In the genomic region with DNA sequence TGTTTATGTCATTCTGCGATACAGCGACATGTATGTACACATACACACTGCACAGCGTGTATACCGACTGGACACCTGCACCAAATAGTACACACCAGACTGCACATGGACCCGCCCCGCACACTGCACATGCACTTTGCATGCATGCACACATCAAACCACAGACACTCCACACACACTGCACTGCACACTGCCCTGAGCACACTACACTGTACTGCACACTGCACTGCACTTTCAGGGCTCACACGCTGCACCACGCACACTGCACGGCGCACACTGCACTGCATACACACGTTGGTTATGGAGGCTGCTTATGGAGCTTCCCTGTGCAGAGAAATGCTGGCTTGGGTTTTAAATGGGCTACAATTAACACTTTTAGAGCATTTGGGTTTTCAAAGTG, we compare ENCODE assay signal across 11 cellular contexts. TPM values are rescaled to one million over a fixed set of nuclear protein-coding genes. Genes with fewer than 3 reads are reported as not detected.
A peak's percentile ranks its signal among the peaks of the same experiment; 100 is the strongest.
DNase-seq lines count a peak whose midpoint lies in the region; ATAC-seq, FAIRE-seq and TF ChIP-seq lines count a peak whose summit lies in the region.
"Had no signal": no experiment of that assay in that cellular context is flagged by ENCODE, and none has a peak within 500 bp of the region (broad histone marks: within the 10 kb centered on the region; RNA-seq: fewer than 3 reads in every experiment).

No MANE protein-coding gene starts in this region.

- no peak overlapping the region for H3K18ac ChIP-seq in H1 (ENCODE audit: extremely low read depth, low read length)

- no peak for ATAC-seq in GM18909 (IDR thresholded peaks at IDR 0.05; ENCODE audit: poor library complexity, unreplicated experiment)

- H4K8ac ChIP-seq in H1 (ENCODE audit: extremely low read depth, insufficient read depth, low read length), result peak overlapping the region; percentile 71; the same call in 1 of the 2 replicates

- peaks cover 2% of the 10 kb centered on the region for H3K9me3 Mint-ChIP-seq in neural progenitor cell

- no peak for TF ChIP-seq RAD21 in H1 (IDR thresholded peaks at IDR 0.05 in 1 of 2, conservative IDR thresholded peaks at IDR 0.05 in 1 of 2; ENCODE audit: low read depth in 2 of 2, low read length in 2 of 2)

- H3K36me3 Mint-ChIP-seq in neural progenitor cell, result no peaks in the 10 kb centered on the region

- H3K56ac ChIP-seq in H1 (replicated peaks; ENCODE audit: insufficient read length, low read depth, low read length), result no peak overlapping the region

- no peak for TF ChIP-seq EP300 in H1 (IDR thresholded peaks at IDR 0.05; ENCODE audit: borderline replicate concordance in 1 of 2, low read depth in 2 of 2, low read length in 2 of 2)

- H4K20me1 ChIP-seq in BLaER1 treated with 17β-estradiol and CSF1 and Interleukin-3, amounts not matched to agents 10 nM and 100 nM, result peaks cover 0 to 56% (median 44%) of the 10 kb centered on the region in 11 experiments; a peak in 18 of 22 replicates
- no peaks in the 10 kb centered on the region for H4K20me1 ChIP-seq in Karpas-422 (ENCODE audit: insufficient read depth, low read depth, low read length)
- H4K20me1 ChIP-seq in H1 (replicated peaks in 1 of 2; ENCODE audit: control insufficient read depth in 1 of 2, insufficient read depth in 2 of 2, low read length in 2 of 2), result peaks cover 3 to 4% of the 10 kb centered on the region in 2 experiments
- H4K20me1 ChIP-seq in neural progenitor cell (ENCODE audit: low read depth), result peaks cover 9% of the 10 kb centered on the region

- 91% methylated on average over 11 of the region's 11 CpGs; no CpG with 5 or more reads in 1 of the 2 experiments for WGBS in H1 (ENCODE audit: extremely low coverage in 1 of 2, insufficient coverage in 1 of 2, insufficient read length in 1 of 2, insufficient replicate concordance in 2 of 2, low coverage in 1 of 2, low lambda C conversion rate in 2 of 2, missing lambda C conversion rate in 1 of 2), 2 experiments

- H3K23me2 ChIP-seq in H1 (ENCODE audit: low read depth, low read length), result peaks cover 22% of the 10 kb centered on the region

- H2BK5ac ChIP-seq in H1 (ENCODE audit: low read depth, low read length), result peak overlapping the region; percentile 63; the same call in 1 of the 2 replicates

- peak overlapping the region; percentile 24 for H2BK120ac ChIP-seq in H1 (replicated peaks; ENCODE audit: low read depth, low read length)

- peak; percentile 65 for DNase-seq in Karpas-422
- DNase-seq in H1 (ENCODE audit: low read depth in 1 of 2, low spot score in 2 of 2), result no peak
- no peak for DNase-seq in neural progenitor cell (ENCODE audit: low spot score)
- no peak for DNase-seq in cerebellar cortex (ENCODE audit: low spot score)
- no peak for DNase-seq in cerebellar nuclear complex (lab: John Stamatoyannopoulos, UW)
- no peak for DNase-seq in COLO829 (ENCODE audit: low spot score)
- DNase-seq: activated naive CD4-positive, alpha-beta T cell; DMS 273 treated with DMSO at 0.1 percent for 48 hours; NCI-H748 treated with DMSO at 0.1 percent for 48 hours had no signal

- peaks cover 39% of the 10 kb centered on the region for H3K27me3 Mint-ChIP-seq in neural progenitor cell (ENCODE audit: insufficient read depth, low read depth)

- H3K4me1 Mint-ChIP-seq in neural progenitor cell, result peaks cover 53% of the 10 kb centered on the region

- no peak overlapping the region for H3K27ac ChIP-seq in BLaER1 treated with 17β-estradiol and CSF1 and Interleukin-3, amounts not matched to agents 10 nM and 100 nM
- H3K27ac ChIP-seq in Karpas-422 (ENCODE audit: low read length) (no peak overlapping the region), H1 (ENCODE audit: low read depth, low read length) (no peak overlapping the region), neural progenitor cell (no peak overlapping the region)

- H3K9me2 ChIP-seq in Karpas-422 (replicated peaks; ENCODE audit: insufficient read depth, low read length), result no peaks in the 10 kb centered on the region

- peaks cover 5% of the 10 kb centered on the region for H3K79me1 ChIP-seq in H1 (ENCODE audit: low read depth, low read length)

- peaks cover 79 to 89% (median 84%) of the 10 kb centered on the region in 10 experiments for H3K4me1 ChIP-seq in BLaER1 treated with 17β-estradiol and CSF1 and Interleukin-3, amounts not matched to agents 10 nM and 100 nM
- H3K4me1 ChIP-seq in Karpas-422 (ENCODE audit: low read length), result peaks cover 99% of the 10 kb centered on the region
- peaks cover 3 to 47% (median 32%) of the 10 kb centered on the region in 4 experiments for H3K4me1 ChIP-seq in H1 (replicated peaks in 1 of 4; ENCODE audit: control insufficient read depth in 3 of 4, insufficient read depth in 4 of 4, low read length in 3 of 4)
- peaks cover 58% of the 10 kb centered on the region for H3K4me1 ChIP-seq in neural progenitor cell

- H2BK20ac ChIP-seq in H1 (ENCODE audit: low read length), result peak overlapping the region; percentile 87; the same call in 1 of the 2 replicates

- no peak overlapping the region for H3K4me3 ChIP-seq in BLaER1 treated with 17β-estradiol and CSF1 and Interleukin-3, amounts not matched to agents 10 nM and 100 nM
- H3K4me3 ChIP-seq in Karpas-422 (ENCODE audit: low read length) (no peak overlapping the region), H1 (ENCODE audit: extremely low read depth in 1 of 4, insufficient read depth in 2 of 4, low read depth in 3 of 4, low read length in 4 of 4) (peak overlapping the region in 2 of 4 experiments; percentile 60 to 62; a peak in 4 of 8 replicates), neural progenitor cell (peak overlapping the region; percentile 37)

- TF ChIP-seq CTCF in H1 (IDR thresholded peaks at IDR 0.05; ENCODE audit: control extremely low read depth in 1 of 3, insufficient read depth in 1 of 3, low read depth in 1 of 3, low read length in 3 of 3) (no peak), neural progenitor cell (IDR thresholded peaks at IDR 0.05) (no peak)

- H2BK15ac ChIP-seq in H1 (ENCODE audit: low read length), result peak overlapping the region; percentile 99

- TF ChIP-seq POLR2A in H1 (IDR thresholded peaks at IDR 0.05; ENCODE audit: control extremely low read depth in 1 of 2, low read depth in 2 of 2, low read length in 2 of 2), result no peak

- no peak overlapping the region for H2AFZ ChIP-seq in Karpas-422 (ENCODE audit: low read length)
- H2AFZ ChIP-seq in H1 (ENCODE audit: low read length), result no peak overlapping the region
- no peak overlapping the region for H2AFZ ChIP-seq in neural progenitor cell (replicated peaks)

- POLR2A ChIA-PET in H1 (lab: Charles Lee; ENCODE audit: partially characterized antibody), result interaction anchor here (0.8 to 1.7 kb wide), 3 partner anchors 16 to 50 kb away, joined by 3 to 6 read pairs (median 3); no protein-coding TSS in a partner anchor

- H2BK12ac ChIP-seq in H1 (ENCODE audit: low read depth, low read length), result peak overlapping the region; percentile 97

- peak overlapping the region; percentile 83 for H4K91ac ChIP-seq in H1 (replicated peaks; ENCODE audit: insufficient read length, low read length)

- no peak overlapping the region for H3K27ac Mint-ChIP-seq in neural progenitor cell

- H2AK5ac ChIP-seq in H1 (ENCODE audit: low read depth, low read length), result peak overlapping the region; percentile 98

- no peaks in the 10 kb centered on the region for H3K36me3 ChIP-seq in BLaER1 treated with 17β-estradiol and CSF1 and Interleukin-3, amounts not matched to agents 10 nM and 100 nM
- H3K36me3 ChIP-seq in Karpas-422 (ENCODE audit: insufficient read depth, low read length), result no peaks in the 10 kb centered on the region
- H3K36me3 ChIP-seq in H1 (ENCODE audit: control insufficient read depth in 2 of 4, insufficient read depth in 4 of 4, low read length in 3 of 4), result 0 out of 8 replicates have a peak, but pooled peaks cover 0 to 3% (median 0%) of the 10 kb centered on the region in 4 experiments
- no peaks in the 10 kb centered on the region for H3K36me3 ChIP-seq in neural progenitor cell

- no peak overlapping the region for H3K23ac ChIP-seq in H1 (ENCODE audit: insufficient read length)

- peak overlapping the region; percentile 63 for H3K14ac ChIP-seq in H1 (ENCODE audit: insufficient read length)

- no peaks in the 10 kb centered on the region for H3K79me2 ChIP-seq in Karpas-422 (ENCODE audit: low read length)
- peaks cover 0 to 16% of the 10 kb centered on the region in 2 experiments; a peak in 2 of 4 replicates for H3K79me2 ChIP-seq in H1 (ENCODE audit: control insufficient read depth in 1 of 2, insufficient read depth in 2 of 2, low read length in 2 of 2)
- peaks cover 13% of the 10 kb centered on the region for H3K79me2 ChIP-seq in neural progenitor cell (ENCODE audit: low read depth)

- H4K5ac ChIP-seq in H1 (ENCODE audit: insufficient read length, low read depth, low read length), result no peak overlapping the region

- H3K9me3 ChIP-seq in BLaER1 treated with 17β-estradiol and CSF1 and Interleukin-3, amounts not matched to agents 10 nM and 100 nM (replicated peaks in 1 of 11), result no peaks in the 10 kb centered on the region
- no peaks in the 10 kb centered on the region for H3K9me3 ChIP-seq in Karpas-422 (ENCODE audit: low read length)
- no peaks in the 10 kb centered on the region for H3K9me3 ChIP-seq in H1 (ENCODE audit: insufficient read depth in 2 of 2, low read depth in 1 of 2, low read length in 1 of 2)
- H3K9me3 ChIP-seq in neural progenitor cell (ENCODE audit: low read depth), result no peaks in the 10 kb centered on the region

- H3K27me3 ChIP-seq in BLaER1 treated with 17β-estradiol and CSF1 and Interleukin-3, amounts not matched to agents 10 nM and 100 nM, result peaks cover 71 to 98% (median 91%) of the 10 kb centered on the region in 11 experiments
- H3K27me3 ChIP-seq in Karpas-422 (ENCODE audit: low read length) (no peaks in the 10 kb centered on the region), H1 (replicated peaks in 1 of 4; ENCODE audit: control insufficient read depth in 3 of 4, extremely low read depth in 1 of 4, insufficient read depth in 3 of 4, low read length in 3 of 4) (peaks cover 6 to 29% (median 20%) of the 10 kb centered on the region in 4 experiments), neural progenitor cell (peaks cover 49% of the 10 kb centered on the region)

- CTCF ChIA-PET in H1 (lab: Charles Lee; ENCODE audit: partially characterized antibody), result interaction anchor here (0.5 to 1.9 kb wide), 5 partner anchors 14 to 424 kb away, joined by 3 to 6 read pairs (median 4); no protein-coding TSS in a partner anchor

- peak overlapping the region; percentile 87 for H3K4ac ChIP-seq in H1 (replicated peaks; ENCODE audit: insufficient read length, low read depth, low read length)

- H3K9ac ChIP-seq in BLaER1 treated with 17β-estradiol and CSF1 and Interleukin-3, amounts not matched to agents 10 nM and 100 nM, result no peak overlapping the region
- H3K9ac ChIP-seq in Karpas-422 (ENCODE audit: low read length) (no peak overlapping the region), H1 (replicated peaks in 1 of 4; ENCODE audit: extremely low read depth in 1 of 4, low read depth in 3 of 4, low read length in 3 of 4) (no peak overlapping the region; a peak in 1 of 7 replicates), neural progenitor cell (no peak overlapping the region)

- no peak for FAIRE-seq in H1 (lab: Jason Lieb, UNC)

- peak overlapping the region in 6 of 11 experiments; percentile 77 to 98 (median 94); a peak in 10 of 22 replicates for H3K4me2 ChIP-seq in BLaER1 treated with 17β-estradiol and CSF1 and Interleukin-3, amounts not matched to agents 10 nM and 100 nM
- H3K4me2 ChIP-seq in Karpas-422 (ENCODE audit: low read depth, low read length, poor library complexity, severe bottlenecking), result peak overlapping the region; percentile 54
- H3K4me2 ChIP-seq in H1 (ENCODE audit: insufficient read depth in 1 of 2, low read depth in 2 of 2, low read length in 2 of 2), result peak overlapping the region; percentile 89 to 96
- H3K4me2 ChIP-seq in neural progenitor cell, result peak overlapping the region; percentile 81

- peak overlapping the region; percentile 72 for H3K4me3 Mint-ChIP-seq in neural progenitor cell

- peaks cover 40% of the 10 kb centered on the region for H3F3A ChIP-seq in neural progenitor cell (ENCODE audit: low read depth)

RNA-seq across cellular contexts. Expression of gene PAPLN, which starts 1.6 kb away (rescaled TPM):
- total RNA-seq in Karpas-422 (2014; rRNA removed; shearing (Covaris generic); ENCODE audit: low replicate concordance), result 12.9 and 18.0 TPM in 2 replicates
- total RNA-seq in H1 (2021; fragmentation: NEBNext Ultra II Directional; extraction: Animal tissue kit (Norgen Biotek cat#: 25700)), result 14.8 and 15.9 TPM in 2 replicates
- 25.6 and 33.7 TPM in 2 replicates for polyA plus RNA-seq in H1 (2011; rRNA removed)
- polyA plus RNA-seq in H1 (2011; cell fraction: cytosol; rRNA removed), result 34.9 TPM
- polyA plus RNA-seq in H1 (2011; cell fraction: nucleus; rRNA removed), result 176 TPM
- polyA plus RNA-seq in H1 (2012, experiment 1 of 2), result 23.8 to 37.0 TPM (median 27.7 TPM) in 4 replicates
- polyA plus RNA-seq in H1 (2012, experiment 2 of 2), result 10.2 TPM
- 4.1 TPM for polyA plus RNA-seq in H1 (2013, experiment 1 of 2)
- polyA plus RNA-seq in H1 (2013, experiment 2 of 2), result 3.1 TPM
- polyA minus RNA-seq in H1 (2011; rRNA and poly(A)+ RNA removed), result 22.0 and 24.4 TPM in 2 replicates
- polyA minus RNA-seq in H1 (2011; cell fraction: cytosol; rRNA and poly(A)+ RNA removed), result 22.1 TPM
- 58.7 TPM for polyA minus RNA-seq in H1 (2011; cell fraction: nucleus; rRNA and poly(A)+ RNA removed)
- 17.3 and 23.7 TPM in 2 replicates for total RNA-seq in neural progenitor cell (ENCODE audit: low replicate concordance)
